In the genomic region with DNA sequence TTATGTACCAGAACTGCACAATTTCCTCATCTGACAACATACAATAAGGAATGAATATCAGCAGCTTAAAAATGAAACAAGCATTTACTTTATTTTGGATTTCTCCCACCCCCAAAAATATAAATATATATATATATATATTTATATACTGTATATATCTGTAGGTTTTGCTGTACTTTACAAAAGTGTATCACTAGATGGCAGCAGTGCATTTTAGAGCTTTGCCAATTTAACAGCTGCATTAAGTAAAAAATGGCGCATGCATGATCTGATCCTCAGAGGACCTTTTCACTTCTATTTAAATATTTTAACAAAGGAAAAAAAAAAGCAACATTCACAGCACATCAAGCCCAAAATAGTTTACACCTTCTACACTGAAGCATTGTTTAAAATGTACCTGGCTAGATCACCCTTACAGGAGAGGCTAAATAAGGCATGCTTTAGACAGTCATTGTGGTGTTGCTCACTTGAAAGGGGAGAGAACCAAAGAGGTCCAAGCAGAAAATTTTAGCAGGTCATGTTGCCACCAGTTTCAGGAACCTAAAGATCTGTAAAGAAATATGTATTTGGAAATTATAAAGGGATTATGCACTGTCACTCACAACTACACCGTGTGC, we compare ENCODE assay signal across 8 cellular contexts.
DNase-seq lines count a peak whose midpoint lies in the region; ATAC-seq and TF ChIP-seq lines count a peak whose summit lies in the region.

No MANE protein-coding gene starts in this region.

- 58% methylated on average over 2 of the region's 2 CpGs for WGBS in right lobe of liver (ENCODE audit: insufficient coverage, low coverage, low lambda C conversion rate, missing lambda C conversion rate)

- H3K4me1 ChIP-seq in CD4-positive, alpha-beta memory T cell (ENCODE audit: insufficient read depth, low read length), result no peaks in the 10 kb centered on the region
- H3K4me1 ChIP-seq in right lobe of liver, result no peaks in the 10 kb centered on the region

- no peak overlapping the region for H3K4me3 ChIP-seq in CD4-positive, alpha-beta memory T cell (ENCODE audit: low read length in 2 of 2)
- H3K4me3 ChIP-seq in right lobe of liver, result no peak overlapping the region

- POLR2A ChIA-PET in CD4-positive, alpha-beta memory T cell (lab: Charles Lee; ENCODE audit: partially characterized antibody), result interaction anchor here (1.2 kb wide), 1 partner anchor 72 kb away, joined by 4 read pairs; no protein-coding TSS in a partner anchor

- H3K4me1 Mint-ChIP-seq in CD4-positive, alpha-beta memory T cell, result no peaks in the 10 kb centered on the region
- H3K4me1 Mint-ChIP-seq in HFFc6 (ENCODE audit: low read depth), result peaks cover 36% of the 10 kb centered on the region

- no peaks in the 10 kb centered on the region for H3K27me3 ChIP-seq in CD4-positive, alpha-beta memory T cell (ENCODE audit: insufficient read depth, low read length)
- H3K27me3 ChIP-seq in right lobe of liver, result no peaks in the 10 kb centered on the region

- no peak overlapping the region for H3K4me3 Mint-ChIP-seq in CD4-positive, alpha-beta memory T cell
- H3K4me3 Mint-ChIP-seq in HFFc6, result no peak overlapping the region

- H3K27me3 Mint-ChIP-seq in CD4-positive, alpha-beta memory T cell, result no peaks in the 10 kb centered on the region
- H3K27me3 Mint-ChIP-seq in HFFc6 (ENCODE audit: insufficient read depth), result no peaks in the 10 kb centered on the region; the same call in 1 of the 2 replicates

- H3K9me3 Mint-ChIP-seq in CD4-positive, alpha-beta memory T cell, result no peaks in the 10 kb centered on the region
- no peaks in the 10 kb centered on the region for H3K9me3 Mint-ChIP-seq in HFFc6

- no peak overlapping the region for H3K27ac Mint-ChIP-seq in CD4-positive, alpha-beta memory T cell
- peak overlapping the region; percentile 63 for H3K27ac Mint-ChIP-seq in HFFc6

- H3K27ac ChIP-seq in CD4-positive, alpha-beta memory T cell (ENCODE audit: low read depth, low read length), result no peak overlapping the region
- no peak overlapping the region for H3K27ac ChIP-seq in right lobe of liver

- CTCF ChIA-PET in CD4-positive, alpha-beta memory T cell (lab: Charles Lee; ENCODE audit: partially characterized antibody), result interaction anchor here (1.0 to 4.8 kb wide), 6 partner anchors 9 to 145 kb away, joined by 3 to 49 read pairs (median 5); no protein-coding TSS in a partner anchor

- no peak for TF ChIP-seq POLR2A in right lobe of liver (IDR thresholded peaks at IDR 0.05)

- peaks cover 57 to 74% of the 10 kb centered on the region in 2 donors for H3K36me3 Mint-ChIP-seq in CD4-positive, alpha-beta memory T cell
- peaks cover 28% of the 10 kb centered on the region for H3K36me3 Mint-ChIP-seq in HFFc6 (ENCODE audit: low read depth)

- TF ChIP-seq CTCF in HFFc6 (IDR thresholded peaks at IDR 0.05), result peak; percentile 83
- peak in 3 of 4 donors; percentile 53 to 56 (median 54) for TF ChIP-seq CTCF in right lobe of liver (IDR thresholded peaks at IDR 0.05)

- ATAC-seq in right lobe of liver (peak; percentile 30 to 69 (median 55)), GM21737 (IDR thresholded peaks at IDR 0.05; ENCODE audit: unreplicated experiment) (no peak), HG02840 (IDR thresholded peaks at IDR 0.05; ENCODE audit: low FRiP score, unreplicated experiment) (no peak)

- DNase-seq in CD4-positive, alpha-beta memory T cell, result peak; percentile 18 to 39 (median 35)
- DNase-seq in HFFc6, result peak; percentile 67
- DNase-seq in NCI-H748 (lab: John Stamatoyannopoulos, UW; ENCODE audit: unreplicated experiment), result peak; percentile 60
- DNase-seq in brain pericyte (ENCODE audit: low read depth, low spot score), result peak; percentile 27
- DNase-seq in right lobe of liver, result no peak
- DNase-seq in iPS-NIHi7 (ENCODE audit: extremely low spot score), result no peak

- peaks cover 18% of the 10 kb centered on the region for H3K36me3 ChIP-seq in CD4-positive, alpha-beta memory T cell (ENCODE audit: insufficient read depth, low read length)
- peaks cover 0 to 52% (median 6%) of the 10 kb centered on the region in 4 donors for H3K36me3 ChIP-seq in right lobe of liver

- intact Hi-C loops in CD4-positive, alpha-beta memory T cell (cut with micrococcal nuclease), result loop anchor here (1.0 kb wide), 1 partner anchor 140 kb away; no protein-coding TSS in a partner anchor
- intact Hi-C loops in right lobe of liver (cut with DNase I), result loop anchor here in 1 of 2 donors (10.0 kb wide), 1 partner anchor 84 kb away; no protein-coding TSS in a partner anchor

- H3K9me3 ChIP-seq in CD4-positive, alpha-beta memory T cell (ENCODE audit: control insufficient read depth in 1 of 2, low read length in 2 of 2), result no peaks in the 10 kb centered on the region
- no peaks in the 10 kb centered on the region for H3K9me3 ChIP-seq in right lobe of liver

Comparison
In these comparisons a context has a peak if more than half of its experiments do, and no peak if none do; other contexts are left out.
1. DNase-seq: peak in CD4-positive, alpha-beta memory T cell (5 of 5), HFFc6 (single experiment), NCI-H748 (single experiment) and brain pericyte (single experiment); none in right lobe of liver (0 of 3) and iPS-NIHi7 (single experiment).
2. ATAC-seq: peak in right lobe of liver (4 of 4); none in GM21737 (single experiment) and HG02840 (single experiment).